ENCODE assay signal across 5 cellular contexts in the genomic region with DNA sequence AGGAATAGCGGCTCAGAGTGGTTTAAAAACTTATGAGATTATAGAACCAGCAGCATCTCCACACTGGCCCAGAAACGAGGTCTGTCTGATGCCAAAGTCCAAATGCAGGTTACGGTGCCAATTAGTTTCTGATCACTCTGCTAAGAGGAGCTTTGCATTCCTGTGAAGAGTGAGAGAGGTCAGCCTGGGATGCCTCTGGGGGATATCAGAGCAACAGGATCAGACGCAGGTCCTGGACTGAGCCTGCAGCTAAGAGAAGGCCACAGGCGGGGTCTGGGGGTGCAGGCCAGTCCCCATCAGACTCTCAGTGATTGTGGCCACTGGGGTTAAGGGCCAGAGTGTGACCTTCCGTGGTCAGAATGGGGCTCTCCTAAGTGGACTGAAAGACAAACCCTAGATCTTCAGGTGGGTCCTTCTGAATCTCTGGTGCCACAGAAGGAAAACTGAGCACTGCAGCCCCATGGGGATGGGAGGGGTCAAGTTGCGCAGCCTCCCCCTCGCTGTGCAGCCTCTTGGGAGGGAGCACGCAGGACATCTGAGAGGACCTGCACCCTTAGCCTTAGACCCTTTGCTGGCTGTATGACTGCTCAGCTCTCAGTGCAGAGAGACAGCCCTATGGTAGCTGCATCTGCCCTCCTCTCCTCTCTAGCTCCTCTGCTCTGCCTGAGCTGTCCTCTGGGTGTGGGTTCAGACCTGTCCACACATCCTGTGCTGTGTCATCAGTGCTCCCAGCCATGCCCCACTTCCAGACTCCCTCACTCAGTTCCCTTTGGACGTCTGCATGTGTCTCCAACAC. TPM values are rescaled to one million over a fixed set of nuclear protein-coding genes. Genes with fewer than 3 reads are reported as not detected.
"Had no signal": no experiment of that assay in that cellular context is flagged by ENCODE, and none has a peak within 500 bp of the region (broad histone marks: within the 10 kb centered on the region; RNA-seq: fewer than 3 reads in every experiment).

No MANE protein-coding gene starts in this region.

RNA-seq across cellular contexts. Expression of gene ZDHHC11B, which starts 23.4 kb away (rescaled TPM):
- total RNA-seq: activated CD4-positive, alpha-beta T cell treated with anti-CD3 and anti-CD28 coated beads, Interleukin-2, amount 10 ng/mL, durations not matched to agents 24 days and 14 days; activated naive CD8-positive, alpha-beta T cell treated with anti-CD3 and anti-CD28 coated beads for 36 hours; MCF 10A; RPMI7951; T-helper 1 cell treated with Interleukin-12 subunit alpha and Interleukin-12 subunit beta and Interleukin-4 antibody, amounts not matched to agents 30 ng/mL and 1 ng/mL, for 36 hours had no signal
